Comparison of ENCODE assay signal across 9 cellular contexts in genomic region chr16:79776243-79776884, GRCh38.
DNase-seq lines count a peak whose midpoint lies in the region; FAIRE-seq and TF ChIP-seq lines count a peak whose summit lies in the region.
"Had no signal": no experiment of that assay in that cellular context is flagged by ENCODE, and none has a peak within 500 bp of the region (broad histone marks: within the 10 kb centered on the region; RNA-seq: fewer than 3 reads in every experiment).

No MANE protein-coding gene starts in this region.

- H3K79me1 ChIP-seq in H1 (ENCODE audit: low read depth, low read length) = no peaks in the 10 kb centered on the region

- TF ChIP-seq CTCF in H1 (IDR thresholded peaks at IDR 0.05; ENCODE audit: control extremely low read depth in 1 of 3, insufficient read depth in 1 of 3, low read depth in 1 of 3, low read length in 3 of 3) = peak in 2 of 3 experiments; percentile 12 to 32; a peak in 2 of 4 replicates
- TF ChIP-seq CTCF in suprapubic skin (IDR thresholded peaks at IDR 0.05) = peak in 1 of 2 donors; percentile 23

- H4K8ac ChIP-seq in H1 (ENCODE audit: extremely low read depth, insufficient read depth, low read length) = no peak overlapping the region

- POLR2A ChIA-PET in H1 (lab: Charles Lee; ENCODE audit: partially characterized antibody) = no interaction called here

- CTCF ChIA-PET in H1 (lab: Charles Lee; ENCODE audit: partially characterized antibody) = interaction anchor here (0.6 to 1.2 kb wide), 7 partner anchors 9 to 1174 kb away, joined by 3 to 4 read pairs (median 3); no protein-coding TSS in a partner anchor

- H2BK20ac ChIP-seq in H1 (ENCODE audit: low read length) = no peak overlapping the region

- H2BK12ac ChIP-seq in H1 (ENCODE audit: low read depth, low read length) = no peak overlapping the region

- H2AFZ ChIP-seq in H1 (ENCODE audit: low read length) = peak overlapping the region; percentile 96

- H3K27ac ChIP-seq in H1 (ENCODE audit: low read depth, low read length) (no peak overlapping the region), suprapubic skin (peak overlapping the region; percentile 81)

- 71% methylated on average over 4 of the region's 4 CpGs; no CpG with 5 or more reads in 1 of the 2 experiments for WGBS in H1 (ENCODE audit: extremely low coverage in 1 of 2, insufficient coverage in 1 of 2, insufficient read length in 1 of 2, insufficient replicate concordance in 2 of 2, low coverage in 1 of 2, low lambda C conversion rate in 2 of 2, missing lambda C conversion rate in 1 of 2), 2 experiments
- WGBS in suprapubic skin = 24% methylated on average over 4 of the region's 4 CpGs

- no peak overlapping the region for H2BK5ac ChIP-seq in H1 (ENCODE audit: low read depth, low read length)

- H3K23me2 ChIP-seq in H1 (ENCODE audit: low read depth, low read length) = no peaks in the 10 kb centered on the region; the same call in 1 of the 2 replicates

- peak; percentile 15 to 20; a peak in 3 of 4 replicates for TF ChIP-seq RAD21 in H1 (IDR thresholded peaks at IDR 0.05 in 1 of 2, conservative IDR thresholded peaks at IDR 0.05 in 1 of 2; ENCODE audit: low read depth in 2 of 2, low read length in 2 of 2)

- H3K4me3 ChIP-seq in H1 (ENCODE audit: extremely low read depth in 1 of 4, insufficient read depth in 2 of 4, low read depth in 3 of 4, low read length in 4 of 4) = no peak overlapping the region
- no peak overlapping the region for H3K4me3 ChIP-seq in suprapubic skin

- H4K20me1 ChIP-seq in H1 (replicated peaks in 1 of 2; ENCODE audit: control insufficient read depth in 1 of 2, insufficient read depth in 2 of 2, low read length in 2 of 2) = no peaks in the 10 kb centered on the region

- TF ChIP-seq POLR2A in H1 (IDR thresholded peaks at IDR 0.05; ENCODE audit: control extremely low read depth in 1 of 2, low read depth in 2 of 2, low read length in 2 of 2) = no peak
- no peak for TF ChIP-seq POLR2A in suprapubic skin (IDR thresholded peaks at IDR 0.05)

- H3K9ac ChIP-seq in H1 (replicated peaks in 1 of 4; ENCODE audit: extremely low read depth in 1 of 4, low read depth in 3 of 4, low read length in 3 of 4) = no peak overlapping the region

- no peak overlapping the region for H2BK120ac ChIP-seq in H1 (replicated peaks; ENCODE audit: low read depth, low read length)

- H3K56ac ChIP-seq in H1 (replicated peaks; ENCODE audit: insufficient read length, low read depth, low read length) = no peak overlapping the region

- no peak overlapping the region for H4K91ac ChIP-seq in H1 (replicated peaks; ENCODE audit: insufficient read length, low read length)

- H3K79me2 ChIP-seq in H1 (ENCODE audit: control insufficient read depth in 1 of 2, insufficient read depth in 2 of 2, low read length in 2 of 2) = no peaks in the 10 kb centered on the region

- peak overlapping the region in 1 of 2 experiments; percentile 32; a peak in 1 of 4 replicates for H3K4me2 ChIP-seq in H1 (ENCODE audit: insufficient read depth in 1 of 2, low read depth in 2 of 2, low read length in 2 of 2)

- no peak overlapping the region for H4K5ac ChIP-seq in H1 (ENCODE audit: insufficient read length, low read depth, low read length)

- peak; percentile 34 for DNase-seq in NCI-H1694 (lab: John Stamatoyannopoulos, UW)
- no peak for DNase-seq in H1 (ENCODE audit: low read depth in 1 of 2, low spot score in 2 of 2)
- DNase-seq in left kidney (ENCODE audit: low read depth, low spot score) = peak; percentile 64
- DNase-seq in suprapubic skin (ENCODE audit: low spot score in 2 of 2) = peak in 1 of 2 donors; percentile 71
- no peak for DNase-seq in kidney tubule cell (ENCODE audit: low spot score)
- DNase-seq in central memory CD4-positive, alpha-beta T cell = no peak
- DNase-seq in SW 1271 (lab: John Stamatoyannopoulos, UW) = no peak
- DNase-seq: activated naive CD8-positive, alpha-beta T cell treated with anti-CD3 and anti-CD28 coated beads for 36 hours had no signal

- peaks cover 0 to 7% (median 4%) of the 10 kb centered on the region in 4 experiments; a peak in 4 of 7 replicates for H3K4me1 ChIP-seq in H1 (replicated peaks in 1 of 4; ENCODE audit: control insufficient read depth in 3 of 4, insufficient read depth in 4 of 4, low read length in 3 of 4)
- H3K4me1 ChIP-seq in suprapubic skin = peaks cover 25% of the 10 kb centered on the region

- H3K23ac ChIP-seq in H1 (ENCODE audit: insufficient read length) = no peak overlapping the region

- peak; percentile 19 for FAIRE-seq in H1 (lab: Jason Lieb, UNC)
- FAIRE-seq: G401.6 had no signal

- H3K9me3 ChIP-seq in H1 (ENCODE audit: insufficient read depth in 2 of 2, low read depth in 1 of 2, low read length in 1 of 2) (no peaks in the 10 kb centered on the region), suprapubic skin (no peaks in the 10 kb centered on the region)

- TF ChIP-seq EP300 in H1 (IDR thresholded peaks at IDR 0.05; ENCODE audit: borderline replicate concordance in 1 of 2, low read depth in 2 of 2, low read length in 2 of 2) (no peak), suprapubic skin (IDR thresholded peaks at IDR 0.05) (no peak)

- peak overlapping the region; percentile 11; the same call in 1 of the 2 replicates for H3K18ac ChIP-seq in H1 (ENCODE audit: extremely low read depth, low read length)

- H3K14ac ChIP-seq in H1 (ENCODE audit: insufficient read length) = no peak overlapping the region

- no peak overlapping the region for H3K4ac ChIP-seq in H1 (replicated peaks; ENCODE audit: insufficient read length, low read depth, low read length)

- no peak overlapping the region for H2AK5ac ChIP-seq in H1 (ENCODE audit: low read depth, low read length)

- H2BK15ac ChIP-seq in H1 (ENCODE audit: low read length) = no peak overlapping the region

- no peaks in the 10 kb centered on the region for H3K27me3 ChIP-seq in H1 (replicated peaks in 1 of 4; ENCODE audit: control insufficient read depth in 3 of 4, extremely low read depth in 1 of 4, insufficient read depth in 3 of 4, low read length in 3 of 4)
- no peaks in the 10 kb centered on the region for H3K27me3 ChIP-seq in suprapubic skin

- H3K36me3 ChIP-seq in H1 (ENCODE audit: control insufficient read depth in 2 of 4, insufficient read depth in 4 of 4, low read length in 3 of 4) = no peaks in the 10 kb centered on the region
- H3K36me3 ChIP-seq in suprapubic skin = no peaks in the 10 kb centered on the region

TF ChIP-seq in H1, 55 proteins besides CTCF, POLR2A, EP300 and RAD21:
- TF ChIP-seq ASH2L (IDR thresholded peaks at IDR 0.05; ENCODE audit: low read length) (peak; percentile 32), GABPA (IDR thresholded peaks at IDR 0.05; ENCODE audit: borderline replicate concordance, insufficient read depth, low read length) (no peak), SP1 (IDR thresholded peaks at IDR 0.05; ENCODE audit: low read depth, low read length) (no peak), TCF12 (IDR thresholded peaks at IDR 0.05; ENCODE audit: low read depth, low read length) (0 out of 2 replicates have a peak, but pooled peaks have one; percentile 22), MAFK (IDR thresholded peaks at IDR 0.05; ENCODE audit: low read depth, low read length) (no peak)

Comparison
In these comparisons a context has a peak if more than half of its experiments do, and no peak if none do; other contexts are left out.
1. DNase-seq: peak in NCI-H1694 (single experiment) and left kidney (single experiment); none in H1 (0 of 2), kidney tubule cell (single experiment), central memory CD4-positive, alpha-beta T cell (single experiment) and SW 1271 (0 of 2).